In genomic region chr3:119579366-119580147, GRCh38 we compare ENCODE assay signal across 8 cellular contexts. TPM values are rescaled to one million over a fixed set of nuclear protein-coding genes. Genes with fewer than 3 reads are reported as not detected.
DNase-seq lines count a peak whose midpoint lies in the region; ATAC-seq and TF ChIP-seq lines count a peak whose summit lies in the region.

TSS of gene ADPRH (plus strand) at chr3:119579492. CDS start at chr3:119582170, 2,678 bp downstream.

- peak; percentile 63 for ATAC-seq in GM21529 (IDR thresholded peaks at IDR 0.05; ENCODE audit: unreplicated experiment)
- ATAC-seq in left colon: peak; percentile 97

- no peak for TF ChIP-seq CTCF in VCaP (conservative IDR thresholded peaks at IDR 0.05)

- DNase-seq in GM04503 (ENCODE audit: low read depth) (peak; percentile 11), HuH-7 (ENCODE audit: low spot score) (peak; percentile 90), left colon (peak; percentile 85 to 86), NCI-H2196 treated with DMSO at 0.1 percent for 48 hours (lab: John Stamatoyannopoulos, UW; ENCODE audit: unreplicated experiment) (no peak)
- peak; percentile 58 to 71 for DNase-seq in stimulated activated CD4-positive, alpha-beta T cell treated with anti-CD3 and anti-CD28 coated beads, Interleukin-2, amount 100 ng/mL, for 24 hours

- H3K27ac ChIP-seq in VCaP (peak within 1 kb of the TSS; percentile 90), cingulate gyrus (ENCODE audit: low read depth, low read length) (peak within 1 kb of the TSS; percentile 54)

- intact Hi-C loops in left colon (cut with DNase I, micrococcal nuclease): no loop called here

RNA-seq across cellular contexts. Expression of gene ADPRH, which starts in this region (rescaled TPM):
- 1 to 10 TPM; 2.3 to 2.9 TPM for total RNA-seq in left colon
